Comparison of ENCODE assay signal across 21 cellular contexts in the genomic region with DNA sequence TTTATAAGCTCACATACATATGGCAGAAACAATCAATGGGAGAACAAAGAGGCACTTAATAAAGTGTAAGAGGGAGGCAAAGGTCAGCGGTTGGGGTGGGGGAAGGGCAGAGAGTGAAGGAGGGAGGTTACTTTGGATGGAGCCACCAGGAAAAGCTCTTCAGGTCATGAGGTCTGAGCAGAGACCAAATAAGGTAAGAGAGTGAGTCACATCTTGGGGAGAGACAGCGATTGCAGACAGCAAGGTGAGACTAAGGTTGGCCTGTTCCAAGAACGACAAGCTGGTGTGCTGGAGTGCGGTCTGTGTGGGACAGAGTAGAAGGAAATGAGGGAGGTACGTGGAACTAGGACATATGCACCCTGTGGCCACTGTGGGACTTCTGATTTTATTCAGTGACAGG.
A peak's percentile ranks its signal among the peaks of the same experiment; 100 is the strongest.
DNase-seq lines count a peak whose midpoint lies in the region; ATAC-seq and TF ChIP-seq lines count a peak whose summit lies in the region.
"Had no signal": no experiment of that assay in that cellular context is flagged by ENCODE, and none has a peak within 500 bp of the region (broad histone marks: within the 10 kb centered on the region; RNA-seq: fewer than 3 reads in every experiment).

No MANE protein-coding gene starts in this region.

- no peak for DNase-seq in activated CD4-positive, alpha-beta T cell treated with anti-CD3 and anti-CD28 coated beads, Interleukin-2, amount 10 ng/mL, durations not matched to agents 7 days and 5 days
- DNase-seq in activated CD4-positive, alpha-beta T cell treated with anti-CD3 and anti-CD28 coated beads, Interleukin-2, amount 50 U/mL, for 1 hour: no peak
- DNase-seq in T-helper 17 cell (no peak), foreskin keratinocyte (no peak), neural progenitor cell (ENCODE audit: low spot score) (peak; percentile 13), NCI-H1436 (lab: John Stamatoyannopoulos, UW) (no peak)
- DNase-seq in activated T-cell treated with anti-CD3 and anti-CD28 coated beads, Interleukin-2, amount 50 U/mL, for 4 hours: no peak
- DNase-seq: 8988T; activated CD8-positive, alpha-beta memory T cell treated with anti-CD3 and anti-CD28 coated beads for 24 hours; cortex of kidney; NCI-H1092 treated with DMSO at 0.1 percent for 48 hours; ovary; stimulated activated naive CD4-positive, alpha-beta T cell; SW 1271; upper lobe of left lung had no signal

- H2AFZ ChIP-seq in neural progenitor cell (replicated peaks): peak overlapping the region; percentile 61

- no peaks in the 10 kb centered on the region for H4K20me1 ChIP-seq in neural progenitor cell (ENCODE audit: low read depth)

- no peak overlapping the region for H3K4me2 ChIP-seq in neural progenitor cell

- H3K27ac Mint-ChIP-seq in activated CD4-positive, alpha-beta T cell treated with anti-CD3 and anti-CD28 coated beads, Interleukin-2, amount 10 ng/mL, durations not matched to agents 7 days and 5 days: peak overlapping the region; percentile 20
- peak overlapping the region; percentile 1 for H3K27ac Mint-ChIP-seq in T-helper 17 cell
- no peak overlapping the region for H3K27ac Mint-ChIP-seq in neural progenitor cell
- H3K27ac Mint-ChIP-seq: activated T-helper 1 cell treated with anti-CD3 and anti-CD28 coated beads, Interleukin-12 subunit alpha, Interleukin-12 subunit beta, Interleukin-2, Interleukin-4 antibody, amounts not matched to agents 30 ng/mL and 10 ng/mL and 1 ng/mL, durations not matched to agents 14 hours and 24 hours and 36 hours; B cell had no signal

- POLR2A ChIA-PET in activated CD4-positive, alpha-beta T cell treated with anti-CD3 and anti-CD28 coated beads, Interleukin-2, amount 10 ng/mL, durations not matched to agents 7 days and 5 days (lab: Charles Lee): no interaction called here

- H3K27me3 Mint-ChIP-seq in activated CD4-positive, alpha-beta T cell treated with anti-CD3 and anti-CD28 coated beads, Interleukin-2, amount 10 ng/mL, durations not matched to agents 7 days and 5 days: peaks cover 5% of the 10 kb centered on the region
- H3K27me3 Mint-ChIP-seq in T-helper 17 cell: peaks cover 13% of the 10 kb centered on the region
- no peaks in the 10 kb centered on the region for H3K27me3 Mint-ChIP-seq in neural progenitor cell (ENCODE audit: insufficient read depth, low read depth)
- H3K27me3 Mint-ChIP-seq in activated T-cell treated with anti-CD3 and anti-CD28 coated beads, Interleukin-2, amount 50 U/mL, for 4 hours (ENCODE audit: low read depth): peaks cover 8% of the 10 kb centered on the region

- H3K4me1 Mint-ChIP-seq in activated CD4-positive, alpha-beta T cell treated with anti-CD3 and anti-CD28 coated beads, Interleukin-2, amount 10 ng/mL, durations not matched to agents 7 days and 5 days: peaks cover 8% of the 10 kb centered on the region
- H3K4me1 Mint-ChIP-seq in T-helper 17 cell (peaks cover 9% of the 10 kb centered on the region), neural progenitor cell (peaks cover 27% of the 10 kb centered on the region)
- no peaks in the 10 kb centered on the region for H3K4me1 Mint-ChIP-seq in activated T-cell treated with anti-CD3 and anti-CD28 coated beads, Interleukin-2, amount 50 U/mL, for 4 hours (ENCODE audit: low read depth)
- H3K4me1 Mint-ChIP-seq: B cell had no signal

- TF ChIP-seq CTCF in foreskin keratinocyte (conservative IDR thresholded peaks at IDR 0.05) (no peak), neural progenitor cell (IDR thresholded peaks at IDR 0.05) (no peak)

- H3K9me3 Mint-ChIP-seq in activated CD4-positive, alpha-beta T cell treated with anti-CD3 and anti-CD28 coated beads, Interleukin-2, amount 10 ng/mL, durations not matched to agents 7 days and 5 days: no peaks in the 10 kb centered on the region
- H3K9me3 Mint-ChIP-seq in neural progenitor cell: no peaks in the 10 kb centered on the region
- no peaks in the 10 kb centered on the region for H3K9me3 Mint-ChIP-seq in activated T-cell treated with anti-CD3 and anti-CD28 coated beads, Interleukin-2, amount 50 U/mL, for 4 hours
- H3K9me3 Mint-ChIP-seq: activated T-helper 1 cell treated with anti-CD3 and anti-CD28 coated beads, Interleukin-12 subunit alpha, Interleukin-12 subunit beta, Interleukin-2, Interleukin-4 antibody, amounts not matched to agents 30 ng/mL and 10 ng/mL and 1 ng/mL, durations not matched to agents 14 hours and 24 hours and 36 hours had no signal

- H3K27me3 ChIP-seq in foreskin keratinocyte (peaks cover 2% of the 10 kb centered on the region), neural progenitor cell (no peaks in the 10 kb centered on the region)
- H3K27me3 ChIP-seq: ovary, upper lobe of left lung had no signal

- H3K9me3 ChIP-seq in T-helper 17 cell (ENCODE audit: control insufficient read depth, low read length, poor library complexity, severe bottlenecking): no peaks in the 10 kb centered on the region
- H3K9me3 ChIP-seq in neural progenitor cell (ENCODE audit: low read depth): no peaks in the 10 kb centered on the region
- H3K9me3 ChIP-seq: ovary, upper lobe of left lung had no signal

- no peak overlapping the region for H3K4me3 Mint-ChIP-seq in activated CD4-positive, alpha-beta T cell treated with anti-CD3 and anti-CD28 coated beads, Interleukin-2, amount 10 ng/mL, durations not matched to agents 7 days and 5 days
- H3K4me3 Mint-ChIP-seq in T-helper 17 cell (no peak overlapping the region), neural progenitor cell (no peak overlapping the region)
- H3K4me3 Mint-ChIP-seq in activated T-cell treated with anti-CD3 and anti-CD28 coated beads, Interleukin-2, amount 50 U/mL, for 4 hours: no peak overlapping the region
- H3K4me3 Mint-ChIP-seq: activated T-helper 1 cell treated with anti-CD3 and anti-CD28 coated beads, Interleukin-12 subunit alpha, Interleukin-12 subunit beta, Interleukin-2, Interleukin-4 antibody, amounts not matched to agents 30 ng/mL and 10 ng/mL and 1 ng/mL, durations not matched to agents 14 hours and 24 hours and 36 hours; B cell had no signal

- H3K4me1 ChIP-seq in foreskin keratinocyte (no peaks in the 10 kb centered on the region), neural progenitor cell (no peaks in the 10 kb centered on the region)
- H3K4me1 ChIP-seq: upper lobe of left lung had no signal

- CTCF ChIA-PET in activated CD4-positive, alpha-beta T cell treated with anti-CD3 and anti-CD28 coated beads, Interleukin-2, amount 10 ng/mL, durations not matched to agents 7 days and 5 days (lab: Charles Lee): interaction anchor here (0.5 to 0.9 kb wide), 3 partner anchors 9 to 16 kb away, joined by 3 read pairs; no protein-coding TSS in a partner anchor

- H3K27ac ChIP-seq in foreskin keratinocyte: no peak overlapping the region
- H3K27ac ChIP-seq in neural progenitor cell: no peak overlapping the region
- H3K27ac ChIP-seq: epithelial cell of prostate, ovary, RWPE1, upper lobe of left lung had no signal

- no peaks in the 10 kb centered on the region for H3K79me2 ChIP-seq in neural progenitor cell (ENCODE audit: low read depth)

- ATAC-seq in T-helper 17 cell: no peak
- ATAC-seq in foreskin keratinocyte: peak; percentile 35
- ATAC-seq in activated T-cell treated with anti-CD3 and anti-CD28 coated beads, Interleukin-2, amount 50 U/mL, for 4 hours: no peak
- ATAC-seq in GM21423 (IDR thresholded peaks at IDR 0.05; ENCODE audit: unreplicated experiment): no peak
- ATAC-seq: sciatic nerve had no signal

- no peaks in the 10 kb centered on the region for H3K36me3 ChIP-seq in neural progenitor cell
- H3K36me3 ChIP-seq: ovary, upper lobe of left lung had no signal

- no peak overlapping the region for H3K4me3 ChIP-seq in neural progenitor cell
- H3K4me3 ChIP-seq: ovary, upper lobe of left lung had no signal

- no peaks in the 10 kb centered on the region for H3F3A ChIP-seq in neural progenitor cell (ENCODE audit: low read depth)

- H3K9ac ChIP-seq in neural progenitor cell: no peak overlapping the region

- peaks cover 1% of the 10 kb centered on the region for H3K36me3 Mint-ChIP-seq in activated CD4-positive, alpha-beta T cell treated with anti-CD3 and anti-CD28 coated beads, Interleukin-2, amount 10 ng/mL, durations not matched to agents 7 days and 5 days (ENCODE audit: low read depth)
- H3K36me3 Mint-ChIP-seq in T-helper 17 cell (ENCODE audit: low read depth): no peaks in the 10 kb centered on the region
- H3K36me3 Mint-ChIP-seq in neural progenitor cell: no peaks in the 10 kb centered on the region
- H3K36me3 Mint-ChIP-seq in activated T-cell treated with anti-CD3 and anti-CD28 coated beads, Interleukin-2, amount 50 U/mL, for 4 hours (ENCODE audit: insufficient read depth): no peaks in the 10 kb centered on the region
